1 cellular context compared by ENCODE assay signal in genomic region chr16:27334192-27334764, GRCh38.
TF ChIP-seq lines count a peak whose summit lies in the region.

No MANE protein-coding gene starts in this region.

TF ChIP-seq in IMR-90, 13 proteins besides CTCF, POLR2A, EP300 and RAD21 (continued from another document):
- TF ChIP-seq CEBPB (IDR thresholded peaks at IDR 0.05; ENCODE audit: low read depth, low read length): no peak
- TF ChIP-seq ELK1 (IDR thresholded peaks at IDR 0.05; ENCODE audit: borderline replicate concordance, low read depth, low read length): no peak
- TF ChIP-seq MXI1 (IDR thresholded peaks at IDR 0.05; ENCODE audit: borderline replicate concordance, low read depth, low read length): no peak
- no peak for TF ChIP-seq SMC3 (IDR thresholded peaks at IDR 0.05; ENCODE audit: low read depth, low read length)
- no peak for TF ChIP-seq MAFK (IDR thresholded peaks at IDR 0.05; ENCODE audit: low read depth, low read length)
- no peak for TF ChIP-seq BHLHE40 (IDR thresholded peaks at IDR 0.05; ENCODE audit: low read depth, low read length)
